ENCODE assay signal across 1 cellular context in the genomic region with DNA sequence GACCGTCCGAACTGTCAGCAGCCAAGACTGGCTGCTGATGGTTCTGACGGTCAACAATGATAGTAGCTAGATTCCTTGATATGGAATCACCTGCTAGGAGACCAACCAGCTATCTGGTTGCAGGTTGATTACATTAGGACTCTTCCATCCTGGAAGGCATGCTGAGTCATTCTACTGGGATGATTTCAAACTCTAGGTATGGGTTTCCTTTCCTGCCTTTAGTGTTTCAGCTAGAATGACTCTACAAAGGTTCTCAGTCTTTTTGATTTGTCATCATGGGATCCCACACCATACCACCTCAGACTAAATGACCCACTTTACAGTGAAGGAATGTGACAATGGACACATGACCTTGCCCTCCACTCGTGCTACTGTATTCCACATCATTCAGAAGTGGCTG.
TF ChIP-seq lines count a peak whose summit lies in the region.

No MANE protein-coding gene starts in this region.

TF ChIP-seq in HepG2, 621 proteins besides CTCF, POLR2A, EP300 and RAD21 (continued from another document):
- TF ChIP-seq, protein P1, sequence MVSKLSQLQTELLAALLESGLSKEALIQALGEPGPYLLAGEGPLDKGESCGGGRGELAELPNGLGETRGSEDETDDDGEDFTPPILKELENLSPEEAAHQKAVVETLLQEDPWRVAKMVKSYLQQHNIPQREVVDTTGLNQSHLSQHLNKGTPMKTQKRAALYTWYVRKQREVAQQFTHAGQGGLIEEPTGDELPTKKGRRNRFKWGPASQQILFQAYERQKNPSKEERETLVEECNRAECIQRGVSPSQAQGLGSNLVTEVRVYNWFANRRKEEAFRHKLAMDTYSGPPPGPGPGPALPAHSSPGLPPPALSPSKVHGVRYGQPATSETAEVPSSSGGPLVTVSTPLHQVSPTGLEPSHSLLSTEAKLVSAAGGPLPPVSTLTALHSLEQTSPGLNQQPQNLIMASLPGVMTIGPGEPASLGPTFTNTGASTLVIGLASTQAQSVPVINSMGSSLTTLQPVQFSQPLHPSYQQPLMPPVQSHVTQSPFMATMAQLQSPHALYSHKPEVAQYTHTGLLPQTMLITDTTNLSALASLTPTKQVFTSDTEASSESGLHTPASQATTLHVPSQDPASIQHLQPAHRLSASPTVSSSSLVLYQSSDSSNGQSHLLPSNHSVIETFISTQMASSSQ (IDR thresholded peaks at IDR 0.05; ENCODE audit: low read depth) = no peak
- TF ChIP-seq, protein P1 (CRISPR knock-in tag; IDR thresholded peaks at IDR 0.05; ENCODE audit: borderline replicate concordance) = no peak
- TF ChIP-seq, protein P2, sequence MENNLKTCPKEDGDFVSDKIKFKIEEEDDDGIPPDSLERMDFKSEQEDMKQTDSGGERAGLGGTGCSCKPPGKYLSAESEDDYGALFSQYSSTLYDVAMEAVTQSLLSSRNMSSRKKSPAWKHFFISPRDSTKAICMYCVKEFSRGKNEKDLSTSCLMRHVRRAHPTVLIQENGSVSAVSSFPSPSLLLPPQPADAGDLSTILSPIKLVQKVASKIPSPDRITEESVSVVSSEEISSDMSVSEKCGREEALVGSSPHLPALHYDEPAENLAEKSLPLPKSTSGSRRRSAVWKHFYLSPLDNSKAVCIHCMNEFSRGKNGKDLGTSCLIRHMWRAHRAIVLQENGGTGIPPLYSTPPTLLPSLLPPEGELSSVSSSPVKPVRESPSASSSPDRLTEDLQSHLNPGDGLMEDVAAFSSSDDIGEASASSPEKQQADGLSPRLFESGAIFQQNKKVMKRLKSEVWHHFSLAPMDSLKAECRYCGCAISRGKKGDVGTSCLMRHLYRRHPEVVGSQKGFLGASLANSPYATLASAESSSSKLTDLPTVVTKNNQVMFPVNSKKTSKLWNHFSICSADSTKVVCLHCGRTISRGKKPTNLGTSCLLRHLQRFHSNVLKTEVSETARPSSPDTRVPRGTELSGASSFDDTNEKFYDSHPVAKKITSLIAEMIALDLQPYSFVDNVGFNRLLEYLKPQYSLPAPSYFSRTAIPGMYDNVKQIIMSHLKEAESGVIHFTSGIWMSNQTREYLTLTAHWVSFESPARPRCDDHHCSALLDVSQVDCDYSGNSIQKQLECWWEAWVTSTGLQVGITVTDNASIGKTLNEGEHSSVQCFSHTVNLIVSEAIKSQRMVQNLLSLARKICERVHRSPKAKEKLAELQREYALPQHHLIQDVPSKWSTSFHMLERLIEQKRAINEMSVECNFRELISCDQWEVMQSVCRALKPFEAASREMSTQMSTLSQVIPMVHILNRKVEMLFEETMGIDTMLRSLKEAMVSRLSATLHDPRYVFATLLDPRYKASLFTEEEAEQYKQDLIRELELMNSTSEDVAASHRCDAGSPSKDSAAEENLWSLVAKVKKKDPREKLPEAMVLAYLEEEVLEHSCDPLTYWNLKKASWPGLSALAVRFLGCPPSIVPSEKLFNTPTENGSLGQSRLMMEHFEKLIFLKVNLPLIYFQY (CRISPR knock-in tag; IDR thresholded peaks at IDR 0.05; ENCODE audit: borderline replicate concordance) = no peak
- TF ChIP-seq SP1 (IDR thresholded peaks at IDR 0.05) (no peak), SP1 (CRISPR knock-in tag; IDR thresholded peaks at IDR 0.05) (no peak), NFYB (CRISPR knock-in tag; IDR thresholded peaks at IDR 0.05) (no peak), SYNCRIP (IDR thresholded peaks at IDR 0.05; ENCODE audit: insufficient read depth, low read depth, low read length) (no peak), JUNB (CRISPR knock-in tag; IDR thresholded peaks at IDR 0.05; ENCODE audit: borderline replicate concordance) (no peak), ZNF788 (CRISPR knock-in tag; IDR thresholded peaks at IDR 0.05; ENCODE audit: borderline replicate concordance) (no peak), ZNF235 (CRISPR knock-in tag; IDR thresholded peaks at IDR 0.05; ENCODE audit: borderline replicate concordance) (no peak), ZNF570 (CRISPR knock-in tag; IDR thresholded peaks at IDR 0.05; ENCODE audit: borderline replicate concordance) (no peak), NR2F1 (CRISPR knock-in tag; IDR thresholded peaks at IDR 0.05) (no peak), REL (CRISPR knock-in tag; conservative IDR thresholded peaks at IDR 0.05) (no peak), HNRNPL (IDR thresholded peaks at IDR 0.05; ENCODE audit: low read depth, low read length) (no peak)
- TF ChIP-seq, protein P3, sequence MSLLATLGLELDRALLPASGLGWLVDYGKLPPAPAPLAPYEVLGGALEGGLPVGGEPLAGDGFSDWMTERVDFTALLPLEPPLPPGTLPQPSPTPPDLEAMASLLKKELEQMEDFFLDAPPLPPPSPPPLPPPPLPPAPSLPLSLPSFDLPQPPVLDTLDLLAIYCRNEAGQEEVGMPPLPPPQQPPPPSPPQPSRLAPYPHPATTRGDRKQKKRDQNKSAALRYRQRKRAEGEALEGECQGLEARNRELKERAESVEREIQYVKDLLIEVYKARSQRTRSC (CRISPR knock-in tag; IDR thresholded peaks at IDR 0.05; ENCODE audit: low read depth) = no peak
- TF ChIP-seq, protein P4, sequence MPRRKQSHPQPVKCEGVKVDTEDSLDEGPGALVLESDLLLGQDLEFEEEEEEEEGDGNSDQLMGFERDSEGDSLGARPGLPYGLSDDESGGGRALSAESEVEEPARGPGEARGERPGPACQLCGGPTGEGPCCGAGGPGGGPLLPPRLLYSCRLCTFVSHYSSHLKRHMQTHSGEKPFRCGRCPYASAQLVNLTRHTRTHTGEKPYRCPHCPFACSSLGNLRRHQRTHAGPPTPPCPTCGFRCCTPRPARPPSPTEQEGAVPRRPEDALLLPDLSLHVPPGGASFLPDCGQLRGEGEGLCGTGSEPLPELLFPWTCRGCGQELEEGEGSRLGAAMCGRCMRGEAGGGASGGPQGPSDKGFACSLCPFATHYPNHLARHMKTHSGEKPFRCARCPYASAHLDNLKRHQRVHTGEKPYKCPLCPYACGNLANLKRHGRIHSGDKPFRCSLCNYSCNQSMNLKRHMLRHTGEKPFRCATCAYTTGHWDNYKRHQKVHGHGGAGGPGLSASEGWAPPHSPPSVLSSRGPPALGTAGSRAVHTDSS (CRISPR knock-in tag; conservative IDR thresholded peaks at IDR 0.05) = no peak
- TF ChIP-seq, protein P5, sequence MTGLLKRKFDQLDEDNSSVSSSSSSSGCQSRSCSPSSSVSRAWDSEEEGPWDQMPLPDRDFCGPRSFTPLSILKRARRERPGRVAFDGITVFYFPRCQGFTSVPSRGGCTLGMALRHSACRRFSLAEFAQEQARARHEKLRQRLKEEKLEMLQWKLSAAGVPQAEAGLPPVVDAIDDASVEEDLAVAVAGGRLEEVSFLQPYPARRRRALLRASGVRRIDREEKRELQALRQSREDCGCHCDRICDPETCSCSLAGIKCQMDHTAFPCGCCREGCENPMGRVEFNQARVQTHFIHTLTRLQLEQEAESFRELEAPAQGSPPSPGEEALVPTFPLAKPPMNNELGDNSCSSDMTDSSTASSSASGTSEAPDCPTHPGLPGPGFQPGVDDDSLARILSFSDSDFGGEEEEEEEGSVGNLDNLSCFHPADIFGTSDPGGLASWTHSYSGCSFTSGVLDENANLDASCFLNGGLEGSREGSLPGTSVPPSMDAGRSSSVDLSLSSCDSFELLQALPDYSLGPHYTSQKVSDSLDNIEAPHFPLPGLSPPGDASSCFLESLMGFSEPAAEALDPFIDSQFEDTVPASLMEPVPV (CRISPR knock-in tag; IDR thresholded peaks at IDR 0.05) = no peak
- TF ChIP-seq, protein P6, sequence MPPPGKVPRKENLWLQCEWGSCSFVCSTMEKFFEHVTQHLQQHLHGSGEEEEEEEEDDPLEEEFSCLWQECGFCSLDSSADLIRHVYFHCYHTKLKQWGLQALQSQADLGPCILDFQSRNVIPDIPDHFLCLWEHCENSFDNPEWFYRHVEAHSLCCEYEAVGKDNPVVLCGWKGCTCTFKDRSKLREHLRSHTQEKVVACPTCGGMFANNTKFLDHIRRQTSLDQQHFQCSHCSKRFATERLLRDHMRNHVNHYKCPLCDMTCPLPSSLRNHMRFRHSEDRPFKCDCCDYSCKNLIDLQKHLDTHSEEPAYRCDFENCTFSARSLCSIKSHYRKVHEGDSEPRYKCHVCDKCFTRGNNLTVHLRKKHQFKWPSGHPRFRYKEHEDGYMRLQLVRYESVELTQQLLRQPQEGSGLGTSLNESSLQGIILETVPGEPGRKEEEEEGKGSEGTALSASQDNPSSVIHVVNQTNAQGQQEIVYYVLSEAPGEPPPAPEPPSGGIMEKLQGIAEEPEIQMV (CRISPR knock-in tag; IDR thresholded peaks at IDR 0.05; ENCODE audit: low read depth) = no peak
- TF ChIP-seq, protein P7, sequence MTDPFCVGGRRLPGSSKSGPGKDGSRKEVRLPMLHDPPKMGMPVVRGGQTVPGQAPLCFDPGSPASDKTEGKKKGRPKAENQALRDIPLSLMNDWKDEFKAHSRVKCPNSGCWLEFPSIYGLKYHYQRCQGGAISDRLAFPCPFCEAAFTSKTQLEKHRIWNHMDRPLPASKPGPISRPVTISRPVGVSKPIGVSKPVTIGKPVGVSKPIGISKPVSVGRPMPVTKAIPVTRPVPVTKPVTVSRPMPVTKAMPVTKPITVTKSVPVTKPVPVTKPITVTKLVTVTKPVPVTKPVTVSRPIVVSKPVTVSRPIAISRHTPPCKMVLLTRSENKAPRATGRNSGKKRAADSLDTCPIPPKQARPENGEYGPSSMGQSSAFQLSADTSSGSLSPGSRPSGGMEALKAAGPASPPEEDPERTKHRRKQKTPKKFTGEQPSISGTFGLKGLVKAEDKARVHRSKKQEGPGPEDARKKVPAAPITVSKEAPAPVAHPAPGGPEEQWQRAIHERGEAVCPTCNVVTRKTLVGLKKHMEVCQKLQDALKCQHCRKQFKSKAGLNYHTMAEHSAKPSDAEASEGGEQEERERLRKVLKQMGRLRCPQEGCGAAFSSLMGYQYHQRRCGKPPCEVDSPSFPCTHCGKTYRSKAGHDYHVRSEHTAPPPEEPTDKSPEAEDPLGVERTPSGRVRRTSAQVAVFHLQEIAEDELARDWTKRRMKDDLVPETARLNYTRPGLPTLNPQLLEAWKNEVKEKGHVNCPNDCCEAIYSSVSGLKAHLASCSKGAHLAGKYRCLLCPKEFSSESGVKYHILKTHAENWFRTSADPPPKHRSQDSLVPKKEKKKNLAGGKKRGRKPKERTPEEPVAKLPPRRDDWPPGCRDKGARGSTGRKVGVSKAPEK (CRISPR knock-in tag; IDR thresholded peaks at IDR 0.05; ENCODE audit: borderline replicate concordance) = no peak
- TF ChIP-seq, protein P8, sequence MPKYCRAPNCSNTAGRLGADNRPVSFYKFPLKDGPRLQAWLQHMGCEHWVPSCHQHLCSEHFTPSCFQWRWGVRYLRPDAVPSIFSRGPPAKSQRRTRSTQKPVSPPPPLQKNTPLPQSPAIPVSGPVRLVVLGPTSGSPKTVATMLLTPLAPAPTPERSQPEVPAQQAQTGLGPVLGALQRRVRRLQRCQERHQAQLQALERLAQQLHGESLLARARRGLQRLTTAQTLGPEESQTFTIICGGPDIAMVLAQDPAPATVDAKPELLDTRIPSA (CRISPR knock-in tag; IDR thresholded peaks at IDR 0.05; ENCODE audit: borderline replicate concordance) = no peak
